Comparison of ENCODE assay signal across 16 cellular contexts in the genomic region with DNA sequence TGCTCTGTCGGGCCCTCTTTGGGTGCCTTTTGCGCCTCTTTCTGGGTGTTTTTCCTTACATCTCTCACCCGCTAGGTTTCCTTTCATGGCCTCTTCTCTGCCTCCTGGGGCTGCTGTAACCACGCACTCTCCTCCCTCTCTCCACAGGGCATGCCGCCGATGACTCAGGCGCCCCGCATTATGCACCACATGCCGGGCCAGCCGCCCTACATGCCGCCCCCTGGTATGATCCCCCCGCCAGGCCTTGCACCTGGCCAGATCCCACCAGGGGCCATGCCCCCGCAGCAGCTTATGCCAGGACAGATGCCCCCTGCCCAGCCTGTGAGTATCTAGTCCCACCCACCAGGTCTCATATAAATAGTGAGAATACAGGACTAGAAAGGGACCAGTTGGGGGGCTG. TPM values are rescaled to one million over a fixed set of nuclear protein-coding genes. Genes with fewer than 3 reads are reported as not detected.
DNase-seq lines count a peak whose midpoint lies in the region; ATAC-seq and TF ChIP-seq lines count a peak whose summit lies in the region.
"Had no signal": no experiment of that assay in that cellular context is flagged by ENCODE, and none has a peak within 500 bp of the region (broad histone marks: within the 10 kb centered on the region; RNA-seq: fewer than 3 reads in every experiment).

No MANE protein-coding gene starts in this region.

- ATAC-seq in activated CD4-positive, alpha-beta T cell treated with anti-CD3 and anti-CD28 coated beads for 36 hours, result no peak
- ATAC-seq in T-cell (replicated peaks in 1 of 4), result no peak
- no peak for ATAC-seq in HG03378 (IDR thresholded peaks at IDR 0.05; ENCODE audit: unreplicated experiment)
- ATAC-seq: gastrocnemius medialis had no signal

- no peak for TF ChIP-seq CTCF in HFFc6 (IDR thresholded peaks at IDR 0.05)

- no peaks in the 10 kb centered on the region for H3K9me3 Mint-ChIP-seq in activated CD4-positive, alpha-beta T cell treated with anti-CD3 and anti-CD28 coated beads for 36 hours (ENCODE audit: low read depth)
- H3K9me3 Mint-ChIP-seq in T-cell (no peaks in the 10 kb centered on the region), HFFc6 (no peaks in the 10 kb centered on the region)

- POLR2A ChIA-PET in activated CD4-positive, alpha-beta T cell treated with anti-CD3 and anti-CD28 coated beads for 36 hours (lab: Charles Lee), result interaction anchor here (1.3 kb wide), 1 partner anchor 8 kb away, joined by 3 read pairs; no protein-coding TSS in a partner anchor
- POLR2A ChIA-PET in T-cell (lab: Charles Lee), result interaction anchor here in 1 of 2 donors (0.5 kb wide), 1 partner anchor 30 kb away, joined by 5 read pairs; no protein-coding TSS in a partner anchor

- no peak overlapping the region for H3K4me3 Mint-ChIP-seq in activated CD4-positive, alpha-beta T cell treated with anti-CD3 and anti-CD28 coated beads for 36 hours
- H3K4me3 Mint-ChIP-seq in T-cell (peak overlapping the region in 1 of 3 donors; percentile 25), HFFc6 (no peak overlapping the region)

- peak overlapping the region; percentile 61 for H3K27ac Mint-ChIP-seq in activated CD4-positive, alpha-beta T cell treated with anti-CD3 and anti-CD28 coated beads for 36 hours
- H3K27ac Mint-ChIP-seq in T-cell, result peak overlapping the region; percentile 48 to 55
- H3K27ac Mint-ChIP-seq in HFFc6, result no peak overlapping the region; the same call in 1 of the 2 replicates

- no peaks in the 10 kb centered on the region for H3K27me3 Mint-ChIP-seq in activated CD4-positive, alpha-beta T cell treated with anti-CD3 and anti-CD28 coated beads for 36 hours
- H3K27me3 Mint-ChIP-seq in T-cell (no peaks in the 10 kb centered on the region), HFFc6 (ENCODE audit: insufficient read depth) (peaks cover 3% of the 10 kb centered on the region; the same call in 1 of the 2 replicates)

- DNase-seq in activated CD4-positive, alpha-beta T cell treated with anti-CD3 and anti-CD28 coated beads for 36 hours, result no peak
- no peak for DNase-seq in activated CD4-positive, alpha-beta T cell treated with anti-CD3 and anti-CD28 coated beads, Interleukin-2, amount 50 U/mL, for 48 hours
- DNase-seq in T-cell, result no peak
- peak; percentile 40 for DNase-seq in brain pericyte (ENCODE audit: low read depth, low spot score)
- DNase-seq in stimulated activated CD8-positive, alpha-beta memory T cell treated with anti-CD3 and anti-CD28 coated beads, Interleukin-4, amount 100 ng/mL, for 48 hours, result peak; percentile 47
- no peak for DNase-seq in HFFc6
- DNase-seq in NCI-H187 (lab: John Stamatoyannopoulos, UW), result no peak
- DNase-seq: 8988T; activated CD8-positive, alpha-beta memory T cell treated with anti-CD3 and anti-CD28 coated beads for 24 hours; activated gamma-delta T cell; cortex of kidney; gastrocnemius medialis; midbrain; NCI-H1694 had no signal

- peaks cover 77% of the 10 kb centered on the region for H3K36me3 Mint-ChIP-seq in activated CD4-positive, alpha-beta T cell treated with anti-CD3 and anti-CD28 coated beads for 36 hours (ENCODE audit: low read depth)
- H3K36me3 Mint-ChIP-seq in T-cell (peaks cover 62% of the 10 kb centered on the region), HFFc6 (ENCODE audit: low read depth) (peaks cover 47% of the 10 kb centered on the region)

- intact Hi-C loops in activated CD4-positive, alpha-beta T cell treated with anti-CD3 and anti-CD28 coated beads for 36 hours (cut with DNase I, micrococcal nuclease), result no loop called here

- peaks cover 56% of the 10 kb centered on the region for H3K4me1 Mint-ChIP-seq in activated CD4-positive, alpha-beta T cell treated with anti-CD3 and anti-CD28 coated beads for 36 hours
- H3K4me1 Mint-ChIP-seq in T-cell, result peaks cover 37 to 55% (median 40%) of the 10 kb centered on the region in 3 donors
- no peaks in the 10 kb centered on the region for H3K4me1 Mint-ChIP-seq in HFFc6 (ENCODE audit: low read depth)

- CTCF ChIA-PET in activated CD4-positive, alpha-beta T cell treated with anti-CD3 and anti-CD28 coated beads for 36 hours (lab: Charles Lee), result interaction anchor here (0.7 to 1.1 kb wide), 2 partner anchors 44 to 72 kb away, joined by 3 read pairs; no protein-coding TSS in a partner anchor
- CTCF ChIA-PET in T-cell (lab: Charles Lee), result no interaction called here

RNA-seq across cellular contexts. Expression of gene SNRPA, which starts 11.8 kb away (rescaled TPM):
- total RNA-seq in activated CD4-positive, alpha-beta T cell treated with anti-CD3 and anti-CD28 coated beads for 36 hours, result 100 to 1,000 TPM; 245 to 465 TPM
- total RNA-seq in T-cell, result 100 to 1,000 TPM in 1 of 5 donors, 10 to 100 TPM in 4; 65.2 to 101 (median 79.1) TPM
- total RNA-seq in HFFc6 (2021; fragmentation: NEBNext Ultra II Directional; extraction: Animal tissue kit (Norgen Biotek cat#: 25700)), result 100 to 1,000 TPM in 4 of 6 experiments, 10 to 100 TPM in 2; 87.8 to 120 (median 104) TPM

RNA-seq across cellular contexts. Expression of gene ACTMAP, which starts 12.5 kb away (rescaled TPM):
- total RNA-seq in activated CD4-positive, alpha-beta T cell treated with anti-CD3 and anti-CD28 coated beads for 36 hours, result 10 to 100 TPM; 15.0 to 18.0 TPM
- total RNA-seq in T-cell, result 1 to 10 TPM; 4.7 to 8.3 (median 6.8) TPM
- total RNA-seq in HFFc6 (2021; fragmentation: NEBNext Ultra II Directional; extraction: Animal tissue kit (Norgen Biotek cat#: 25700)), result 1 to 10 TPM; 6.7 to 8.5 (median 7.5) TPM

RNA-seq across cellular contexts. Expression of gene MIA, which starts 12.6 kb away (rescaled TPM):
- total RNA-seq in activated CD4-positive, alpha-beta T cell treated with anti-CD3 and anti-CD28 coated beads for 36 hours, result under 1 TPM in 1 of 2 experiments, not detected in 1; 0.57 TPM
- 1 to 10 TPM in 4 of 5 donors, not detected in 1; 1.5 to 5.2 (median 4.1) TPM for total RNA-seq in T-cell
- total RNA-seq in HFFc6 (2021; fragmentation: NEBNext Ultra II Directional; extraction: Animal tissue kit (Norgen Biotek cat#: 25700)), result not detected
- total RNA-seq: gastrocnemius medialis, LHCN-M2 had no signal

RNA-seq across cellular contexts. Expression of gene RAB4B, which starts 15.3 kb away (rescaled TPM):
- total RNA-seq in activated CD4-positive, alpha-beta T cell treated with anti-CD3 and anti-CD28 coated beads for 36 hours, result 10 to 100 TPM; 26.4 to 33.7 TPM
- total RNA-seq in T-cell, result 10 to 100 TPM; 42.4 to 77.9 (median 63.2) TPM
- total RNA-seq in HFFc6 (2021; fragmentation: NEBNext Ultra II Directional; extraction: Animal tissue kit (Norgen Biotek cat#: 25700)), result 10 to 100 TPM; 20.4 to 26.4 (median 22.0) TPM

RNA-seq across cellular contexts. Expression of gene EGLN2, which starts 36.2 kb away (rescaled TPM):
- 10 to 100 TPM; 85.6 to 86.6 TPM for total RNA-seq in activated CD4-positive, alpha-beta T cell treated with anti-CD3 and anti-CD28 coated beads for 36 hours
- total RNA-seq in T-cell, result 100 to 1,000 TPM; 150 to 234 (median 224) TPM
- 10 to 100 TPM; 56.0 to 72.0 (median 60.1) TPM for total RNA-seq in HFFc6 (2021; fragmentation: NEBNext Ultra II Directional; extraction: Animal tissue kit (Norgen Biotek cat#: 25700))

Comparison
In these comparisons a context has a peak if more than half of its experiments do, and no peak if none do; other contexts are left out.
1. DNase-seq: peak in brain pericyte (single experiment) and stimulated activated CD8-positive, alpha-beta memory T cell treated with anti-CD3 and anti-CD28 coated beads, Interleukin-4, amount 100 ng/mL, for 48 hours (single experiment); none in activated CD4-positive, alpha-beta T cell treated with anti-CD3 and anti-CD28 coated beads for 36 hours (single experiment), activated CD4-positive, alpha-beta T cell treated with anti-CD3 and anti-CD28 coated beads, Interleukin-2, amount 50 U/mL, for 48 hours (0 of 2), T-cell (0 of 34), HFFc6 (single experiment) and NCI-H187 (0 of 2).